Comparison of ENCODE assay signal across 10 cellular contexts in the genomic region with DNA sequence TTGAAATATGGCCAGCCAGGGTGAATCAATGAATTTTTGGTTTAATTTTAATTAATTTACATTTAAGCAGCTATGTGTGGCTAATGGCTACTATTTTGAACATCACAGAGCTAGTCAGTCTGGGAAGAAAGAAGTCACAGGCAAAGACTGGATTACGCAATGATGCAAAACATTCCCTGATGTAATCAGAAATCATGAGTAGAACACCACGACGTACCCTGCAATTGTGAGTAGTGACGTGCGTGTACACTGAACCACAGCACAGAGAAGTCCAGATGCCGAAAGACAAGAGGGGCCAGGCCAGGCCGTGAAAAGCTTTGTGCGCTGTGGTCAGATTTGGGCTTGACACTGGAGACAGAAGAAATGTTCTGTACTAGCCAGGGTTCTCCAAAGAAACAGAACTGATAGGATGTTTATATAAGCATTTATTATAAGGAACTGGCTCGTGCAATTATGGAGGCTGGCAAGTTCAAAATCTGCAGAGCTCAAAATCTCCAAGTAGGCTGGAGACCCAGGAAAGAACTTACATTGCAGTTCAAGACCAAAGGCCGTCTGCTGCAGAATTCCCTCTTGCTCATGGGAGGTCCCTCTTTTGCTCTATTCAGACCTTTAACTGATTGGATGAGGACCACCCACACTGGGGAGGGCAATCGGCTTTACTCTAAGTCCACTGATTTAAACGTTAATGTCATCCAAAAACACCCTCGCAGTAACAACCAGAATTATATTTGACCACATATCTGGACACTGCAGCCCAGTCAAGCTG. TPM values are rescaled to one million over a fixed set of nuclear protein-coding genes. Genes with fewer than 3 reads are reported as not detected.
DNase-seq lines count a peak whose midpoint lies in the region; FAIRE-seq and TF ChIP-seq lines count a peak whose summit lies in the region.
"Had no signal": no experiment of that assay in that cellular context is flagged by ENCODE, and none has a peak within 500 bp of the region (broad histone marks: within the 10 kb centered on the region; RNA-seq: fewer than 3 reads in every experiment).

No MANE protein-coding gene starts in this region.

- peaks cover 14% of the 10 kb centered on the region for H3K4me1 ChIP-seq in muscle layer of colon (ENCODE audit: insufficient read depth, low read length)
- peaks cover 13 to 31% of the 10 kb centered on the region in 2 donors for H3K4me1 ChIP-seq in uterus
- H3K4me1 ChIP-seq: HAP-1 had no signal

- H3K9ac ChIP-seq in muscle layer of colon (ENCODE audit: low read length) = no peak overlapping the region

- intact Hi-C loops in uterus (cut with DNase I; ENCODE audit: low total_unique reads) = no loop called here

- H3K27ac ChIP-seq in muscle layer of colon (ENCODE audit: low read depth, low read length) (peak overlapping the region; percentile 32), uterus (peak overlapping the region; percentile 64 to 70)

- no peaks in the 10 kb centered on the region for H3K27me3 ChIP-seq in muscle layer of colon (ENCODE audit: control insufficient read depth in 1 of 2, insufficient read depth in 2 of 2, low read length in 2 of 2)
- H3K27me3 ChIP-seq in uterus = no peaks in the 10 kb centered on the region

- TF ChIP-seq CTCF in uterus (IDR thresholded peaks at IDR 0.05) = no peak

- DNase-seq in MV-4-11 (lab: John Stamatoyannopoulos, UW) (peak; percentile 88), epidermal melanocyte (ENCODE audit: insufficient read length, low spot score) (peak; percentile 32), uterus (peak; percentile 75 to 83), NCI-H1694 (lab: John Stamatoyannopoulos, UW) (no peak), H54 (ENCODE audit: insufficient read length, low spot score) (no peak), LoVo (ENCODE audit: low spot score) (no peak)
- DNase-seq: activated CD4-positive, alpha-beta T cell treated with anti-CD3 and anti-CD28 coated beads, Interleukin-2, amount 50 U/mL, for 48 hours; NCI-H774 had no signal

- TF ChIP-seq POLR2A in uterus (IDR thresholded peaks at IDR 0.05) = peak in 1 of 2 donors; percentile 15
- TF ChIP-seq POLR2A in H54 (IDR thresholded peaks at IDR 0.05; ENCODE audit: low read depth, low read length) = no peak

- H3K36me3 ChIP-seq in muscle layer of colon (ENCODE audit: insufficient read depth, low read length) (no peaks in the 10 kb centered on the region), uterus (no peaks in the 10 kb centered on the region)
- H3K36me3 ChIP-seq: HAP-1 had no signal

- H3K9me3 ChIP-seq in muscle layer of colon (ENCODE audit: low read length) (no peaks in the 10 kb centered on the region), uterus (no peaks in the 10 kb centered on the region)
- H3K9me3 ChIP-seq: HAP-1 had no signal

- no peak for FAIRE-seq in H54 (lab: Jason Lieb, UNC)

- H3K4me3 ChIP-seq in muscle layer of colon (ENCODE audit: low read depth in 1 of 2, low read length in 2 of 2) (no peak overlapping the region), uterus (no peak overlapping the region)
- H3K4me3 ChIP-seq: HAP-1 had no signal

RNA-seq across cellular contexts. Expression of gene SH3BP5, which starts 44.6 kb away (rescaled TPM):
- total RNA-seq in uterus = 100 to 1,000 TPM in 1 of 4 donors, 10 to 100 TPM in 3; 58.8 to 154 (median 75.5) TPM

Comparison
In these comparisons a context has a peak if more than half of its experiments do, and no peak if none do; other contexts are left out.
1. DNase-seq: peak in MV-4-11 (single experiment), epidermal melanocyte (single experiment) and uterus (2 of 2); none in NCI-H1694 (single experiment), H54 (single experiment) and LoVo (single experiment).